Comparison of ENCODE assay signal across 22 cellular contexts in the genomic region with DNA sequence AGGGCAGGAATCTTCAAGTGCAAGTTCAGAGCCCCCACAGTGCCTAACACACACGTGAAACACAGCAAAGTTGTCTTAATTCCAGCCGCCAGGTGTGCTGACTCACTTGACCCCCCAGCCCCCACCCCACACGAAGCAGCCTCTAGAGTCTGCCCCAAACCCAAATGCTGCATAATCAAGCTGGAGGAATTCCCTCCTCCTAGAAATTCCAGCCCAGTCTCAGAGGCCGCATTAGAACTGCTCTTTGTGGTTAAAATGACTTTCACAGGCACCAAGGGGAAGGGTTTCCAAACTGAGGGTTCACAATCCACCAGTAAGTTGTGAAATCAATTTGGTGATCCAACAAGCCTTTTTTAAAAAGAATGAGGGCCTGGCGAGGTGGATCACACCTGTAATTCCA.
"Had no signal": no experiment of that assay in that cellular context is flagged by ENCODE, and none has a peak within 500 bp of the region (broad histone marks: within the 10 kb centered on the region; RNA-seq: fewer than 3 reads in every experiment).

No MANE protein-coding gene starts in this region.

- ATAC-seq: heart left ventricle; left cardiac atrium; naive thymus-derived CD4-positive, alpha-beta T cell; psoas muscle; right lobe of liver; stimulated activated effector memory CD8-positive, alpha-beta T cell treated with anti-CD3 and anti-CD28 coated beads, Interleukin-12 subunit alpha, Interleukin-12 subunit beta, amount 100 ng/mL, for 72 hours had no signal

- DNase-seq: effector CD4-positive, alpha-beta T cell; heart left ventricle; hippocampal formation; immature natural killer cell; kidney; left cardiac atrium; left ventricle myocardium inferior; mesenchymal stem cell; naive thymus-derived CD4-positive, alpha-beta T cell; psoas muscle; retina; right lobe of liver; stimulated activated CD4-positive, alpha-beta T cell treated with anti-CD3 and anti-CD28 coated beads, Interleukin-4, amount 100 ng/mL, for 1 hour; stimulated activated CD8-positive, alpha-beta memory T cell treated with anti-CD3 and anti-CD28 coated beads, Interleukin-4, amount 100 ng/mL, for 48 hours; tibial artery; upper lobe of left lung; uterus had no signal

- H3K9me3 ChIP-seq: heart left ventricle, left ventricle myocardium inferior, neutrophil, psoas muscle, right lobe of liver, tibial artery, upper lobe of left lung, uterus had no signal

- H3K27me3 ChIP-seq: neutrophil, right lobe of liver, tibial artery, upper lobe of left lung, uterus had no signal

- H3K4me1 Mint-ChIP-seq: immature natural killer cell; stimulated activated effector memory CD8-positive, alpha-beta T cell treated with anti-CD3 and anti-CD28 coated beads, Interleukin-12 subunit alpha, Interleukin-12 subunit beta, amount 100 ng/mL, for 72 hours had no signal

- H3K36me3 Mint-ChIP-seq: immature natural killer cell; naive thymus-derived CD4-positive, alpha-beta T cell; stimulated activated effector memory CD8-positive, alpha-beta T cell treated with anti-CD3 and anti-CD28 coated beads, Interleukin-12 subunit alpha, Interleukin-12 subunit beta, amount 100 ng/mL, for 72 hours had no signal

- H3K27ac ChIP-seq: coronary artery, heart left ventricle, left ventricle myocardium inferior, neutrophil, psoas muscle, right lobe of liver, tibial artery, upper lobe of left lung, uterus had no signal

- H3K4me1 ChIP-seq: heart left ventricle, left ventricle myocardium inferior, psoas muscle, right lobe of liver, tibial artery, upper lobe of left lung, uterus had no signal

- H3K4me3 Mint-ChIP-seq: immature natural killer cell; naive thymus-derived CD4-positive, alpha-beta T cell; stimulated activated effector memory CD8-positive, alpha-beta T cell treated with anti-CD3 and anti-CD28 coated beads, Interleukin-12 subunit alpha, Interleukin-12 subunit beta, amount 100 ng/mL, for 72 hours; stimulated activated naive CD8-positive, alpha-beta T cell treated with anti-CD3 and anti-CD28 coated beads, Interleukin-15, Interleukin-2, amounts not matched to agents 100 ng/mL and 50 ng/mL, for 24 hours had no signal

- H3K27ac Mint-ChIP-seq: immature natural killer cell; naive thymus-derived CD4-positive, alpha-beta T cell; stimulated activated effector memory CD8-positive, alpha-beta T cell treated with anti-CD3 and anti-CD28 coated beads, Interleukin-12 subunit alpha, Interleukin-12 subunit beta, amount 100 ng/mL, for 72 hours; stimulated activated naive CD8-positive, alpha-beta T cell treated with anti-CD3 and anti-CD28 coated beads, Interleukin-15, Interleukin-2, amounts not matched to agents 100 ng/mL and 50 ng/mL, for 24 hours had no signal

- H3K27me3 Mint-ChIP-seq: stimulated activated naive CD8-positive, alpha-beta T cell treated with anti-CD3 and anti-CD28 coated beads, Interleukin-15, Interleukin-2, amounts not matched to agents 100 ng/mL and 50 ng/mL, for 24 hours had no signal

- H3K9me3 Mint-ChIP-seq: immature natural killer cell; naive thymus-derived CD4-positive, alpha-beta T cell; stimulated activated effector memory CD8-positive, alpha-beta T cell treated with anti-CD3 and anti-CD28 coated beads, Interleukin-12 subunit alpha, Interleukin-12 subunit beta, amount 100 ng/mL, for 72 hours; stimulated activated naive CD8-positive, alpha-beta T cell treated with anti-CD3 and anti-CD28 coated beads, Interleukin-15, Interleukin-2, amounts not matched to agents 100 ng/mL and 50 ng/mL, for 24 hours had no signal

- H3K4me3 ChIP-seq: coronary artery, heart left ventricle, left ventricle myocardium inferior, lung, psoas muscle, right lobe of liver, tibial artery, upper lobe of left lung, uterus had no signal

- H3K36me3 ChIP-seq: heart left ventricle, left ventricle myocardium inferior, neutrophil, right lobe of liver, tibial artery, upper lobe of left lung, uterus had no signal
